In the genomic region with DNA sequence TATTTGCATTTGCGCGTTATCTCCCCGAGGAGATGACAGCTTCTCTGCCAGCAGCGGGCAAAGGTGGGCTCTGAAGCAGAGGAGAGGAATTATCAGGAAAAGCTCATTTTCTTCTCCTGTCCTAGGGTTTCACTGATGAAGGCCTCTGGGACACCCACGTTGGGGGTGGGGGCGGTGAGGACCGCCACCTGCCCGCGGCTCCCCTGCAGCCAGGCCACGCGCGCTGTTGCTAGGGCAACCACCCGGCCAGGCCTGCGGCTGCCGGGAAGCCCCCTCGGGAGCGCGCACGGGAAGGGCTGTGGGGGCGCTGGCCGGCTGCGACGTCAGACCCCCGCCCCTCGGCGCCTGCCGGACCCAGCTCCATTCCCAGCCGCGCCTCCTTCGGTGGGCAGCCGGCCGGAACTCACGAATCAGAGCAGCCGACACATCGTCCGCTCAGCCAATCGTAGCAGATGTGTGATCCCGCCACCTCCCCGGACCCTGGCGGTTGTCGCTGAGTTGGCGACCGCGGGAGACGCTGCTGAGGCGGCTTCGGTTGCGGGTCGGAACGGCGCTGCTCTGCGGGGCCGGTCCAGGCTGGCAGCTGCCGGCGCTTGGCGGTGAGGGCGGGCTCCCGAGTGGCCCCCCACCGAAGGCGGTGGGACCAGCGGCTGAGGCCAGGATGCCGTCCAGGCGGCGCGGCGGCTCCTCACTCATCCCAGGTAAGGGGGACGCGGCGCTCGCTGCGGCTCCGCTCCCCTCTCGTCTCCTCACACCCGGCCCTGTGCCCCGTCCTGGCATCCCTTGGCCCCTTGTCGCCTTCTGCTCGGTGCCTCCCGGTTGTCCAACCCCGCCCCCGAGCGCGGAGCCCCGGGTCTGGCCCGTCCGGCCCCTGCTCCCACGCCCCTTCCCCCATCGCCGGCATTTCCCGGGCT, we compare ENCODE assay signal across 8 cellular contexts. TPM values are rescaled to one million over a fixed set of nuclear protein-coding genes. Genes with fewer than 3 reads are reported as not detected.
DNase-seq lines count a peak whose midpoint lies in the region; ATAC-seq and TF ChIP-seq lines count a peak whose summit lies in the region.

A gene (plus strand): TSS at position 513 of the 914 bp plus-strand sequence. CDS start 35,092 bp downstream, outside the sequence.

- intact Hi-C loops in heart right ventricle (cut with DNase I): loop anchor here in 6 of 10 donors (5.0 to 10.0 kb wide), 4 partner anchors 53 to 207 kb away; no protein-coding TSS in a partner anchor
- intact Hi-C loops in posterior cingulate gyrus (cut with DNase I): loop anchor here (10.0 kb wide), 1 partner anchor 290 kb away; no protein-coding TSS in a partner anchor

- peak; percentile 92 for DNase-seq in NCI-H128 (lab: John Stamatoyannopoulos, UW; ENCODE audit: unreplicated experiment)
- peak; percentile 53 for DNase-seq in T follicular helper cell (ENCODE audit: low read depth)
- DNase-seq in amniotic epithelial cell (ENCODE audit: low read depth): peak; percentile 66
- DNase-seq in heart right ventricle: peak; percentile 87 to 91
- DNase-seq in posterior cingulate gyrus: peak; percentile 91 to 99 (median 94)
- peak; percentile 95 for DNase-seq in type B pancreatic cell (ENCODE audit: extremely low spot score, unreplicated experiment)

- peaks cover 14% of the 10 kb centered on the region for H3K36me3 Mint-ChIP-seq in type B pancreatic cell

- WGBS in heart right ventricle, 2 donors: 0 to 1% methylated on average over 82 to 89 of the region's 89 CpGs

- no peaks in the 10 kb centered on the region for H3K36me3 ChIP-seq in heart right ventricle

- TF ChIP-seq CTCF in GM12875 (IDR thresholded peaks at IDR 0.05; ENCODE audit: borderline replicate concordance, insufficient read depth, low read depth, low read length) (peak; percentile 76), heart right ventricle (IDR thresholded peaks at IDR 0.05) (peak; percentile 39 to 78 (median 61)), type B pancreatic cell (conservative IDR thresholded peaks at IDR 0.05) (peak; percentile 78)

- H3K4me3 ChIP-seq in GM12875 (ENCODE audit: low read depth, low read length) (peak within 1 kb of the TSS; percentile 98), heart right ventricle (peak within 1 kb of the TSS; percentile 69 to 98 (median 92))

- peak within 1 kb of the TSS in 9 of 10 donors; percentile 60 to 90 (median 76) for H3K27ac ChIP-seq in heart right ventricle

- peaks cover 23% of the 10 kb centered on the region for H3K4me1 Mint-ChIP-seq in type B pancreatic cell (ENCODE audit: unreplicated experiment)

- H3K9me3 ChIP-seq in heart right ventricle: no peaks in the 10 kb centered on the region

- ATAC-seq in HG02678 (IDR thresholded peaks at IDR 0.05; ENCODE audit: unreplicated experiment) (peak; percentile 93), heart right ventricle (peak; percentile 95 to 98 (median 97))

- H3K27me3 ChIP-seq in heart right ventricle: peaks cover 0 to 17% (median 0%) of the 10 kb centered on the region in 7 donors

- H3K27me3 Mint-ChIP-seq in type B pancreatic cell: peaks cover 4% of the 10 kb centered on the region

- H3K9me3 Mint-ChIP-seq in type B pancreatic cell: no peaks in the 10 kb centered on the region

- H3K4me3 Mint-ChIP-seq in type B pancreatic cell: peak within 1 kb of the TSS; percentile 98

- peaks cover 0 to 28% (median 11%) of the 10 kb centered on the region in 9 donors for H3K4me1 ChIP-seq in heart right ventricle

- H3K27ac Mint-ChIP-seq in type B pancreatic cell: peak within 1 kb of the TSS; percentile 90

RNA-seq across cellular contexts. Expression of the gene that starts here (rescaled TPM):
- 1 to 10 TPM; 2.7 to 7.3 (median 4.7) TPM for total RNA-seq in heart right ventricle
- polyA plus RNA-seq in heart right ventricle: 1 to 10 TPM; 2.0 to 5.7 TPM
- total RNA-seq in type B pancreatic cell (ENCODE audit: low replicate concordance): 12.0 and 26.9 TPM in 2 replicates

Comparison
In these comparisons a context has a peak if more than half of its experiments do, and no peak if none do; other contexts are left out.
1. Peak in every context shown above with its lines: DNase-seq, ATAC-seq, H3K4me3 ChIP-seq and H3K27ac ChIP-seq.